ENCODE assay signal across 1 cellular context in the genomic region with DNA sequence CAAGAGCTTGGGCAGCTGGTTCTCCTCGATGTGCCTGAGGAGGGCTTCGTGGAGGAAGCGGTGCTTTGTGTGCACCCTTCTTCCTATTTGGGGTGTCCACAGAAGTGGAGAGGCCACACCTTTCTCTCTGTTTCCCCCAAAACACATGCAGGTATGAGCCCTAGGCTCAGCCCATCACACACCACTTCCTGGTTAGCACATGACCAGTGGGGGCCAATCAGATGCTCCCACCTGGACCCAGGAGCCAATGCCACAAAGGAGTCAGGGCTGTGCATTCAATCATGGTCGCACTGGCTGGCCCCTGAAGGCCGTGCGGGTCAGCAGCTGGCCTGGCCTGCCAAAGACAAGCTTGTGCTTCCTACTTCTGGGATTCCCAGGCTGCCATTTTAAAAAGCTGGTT.
A peak's percentile ranks its signal among the peaks of the same experiment; 100 is the strongest.
TF ChIP-seq lines count a peak whose summit lies in the region.

No MANE protein-coding gene starts in this region.

TF ChIP-seq in K562, 482 proteins besides CTCF, POLR2A, EP300 and RAD21 (continued from another document and continues in another):
- TF ChIP-seq RAD51 (IDR thresholded peaks at IDR 0.05; ENCODE audit: borderline replicate concordance, low read depth) (peak; percentile 76), REST (CRISPR knock-in tag; IDR thresholded peaks at IDR 0.05; ENCODE audit: low read depth) (no peak), E2F8 (IDR thresholded peaks at IDR 0.05; ENCODE audit: low read depth, partially characterized antibody) (no peak), RBFOX2 (IDR thresholded peaks at IDR 0.05; ENCODE audit: low read depth, low read length) (no peak), ZFP36 (IDR thresholded peaks at IDR 0.05; ENCODE audit: low read depth, low read length, partially characterized antibody) (peak; percentile 18), ZNF384 (IDR thresholded peaks at IDR 0.05; ENCODE audit: low read depth, low read length) (no peak), POLR3G (IDR thresholded peaks at IDR 0.05; ENCODE audit: extremely low read depth, insufficient read length, insufficient replicate concordance) (no peak), ZBTB17 (CRISPR knock-in tag; IDR thresholded peaks at IDR 0.05) (no peak), TCF15 (CRISPR knock-in tag; IDR thresholded peaks at IDR 0.05) (no peak), ELF2 (CRISPR knock-in tag; IDR thresholded peaks at IDR 0.05) (0 out of 2 replicates have a peak, but pooled peaks have one; percentile 41), ZNF165 (CRISPR knock-in tag; IDR thresholded peaks at IDR 0.05; ENCODE audit: borderline replicate concordance) (no peak), E2F3 (CRISPR knock-in tag; IDR thresholded peaks at IDR 0.05) (no peak), TSC22D4 (tag; IDR thresholded peaks at IDR 0.05) (no peak), NR4A1 (CRISPR knock-in tag; IDR thresholded peaks at IDR 0.05) (no peak), NR4A1 (tag; IDR thresholded peaks at IDR 0.05) (no peak), STAT5A (IDR thresholded peaks at IDR 0.05; ENCODE audit: borderline replicate concordance, low read length) (no peak), KLF1 (tag; IDR thresholded peaks at IDR 0.05) (no peak), ARID1B (IDR thresholded peaks at IDR 0.05) (no peak), NCOA4 (IDR thresholded peaks at IDR 0.05; ENCODE audit: partially characterized antibody) (no peak), DNMT1 (IDR thresholded peaks at IDR 0.05) (no peak), NCOA6 (IDR thresholded peaks at IDR 0.05) (no peak), ZNF280A (IDR thresholded peaks at IDR 0.05; ENCODE audit: low read depth, partially characterized antibody) (no peak), CBFA2T2 (conservative IDR thresholded peaks at IDR 0.05) (no peak), ZNF175 (CRISPR knock-in tag; IDR thresholded peaks at IDR 0.05; ENCODE audit: low read depth) (0 out of 2 replicates have a peak, but pooled peaks have one; percentile 28), BRCA1 (IDR thresholded peaks at IDR 0.05) (no peak), BRCA1 (CRISPR knock-in tag; IDR thresholded peaks at IDR 0.05) (no peak), MBD2 (IDR thresholded peaks at IDR 0.05; ENCODE audit: borderline replicate concordance, low read depth) (no peak), ZNF707 (CRISPR knock-in tag; conservative IDR thresholded peaks at IDR 0.05) (no peak), HNRNPUL1 (IDR thresholded peaks at IDR 0.05; ENCODE audit: low read length) (no peak), ZNF253 (CRISPR knock-in tag; conservative IDR thresholded peaks at IDR 0.05) (no peak), ZNF780A (CRISPR knock-in tag; IDR thresholded peaks at IDR 0.05) (no peak), SIN3A (IDR thresholded peaks at IDR 0.05; ENCODE audit: borderline replicate concordance in 2 of 2, control insufficient read depth in 1 of 2, low read depth in 2 of 2, low read length in 2 of 2) (no peak), HCFC1 (IDR thresholded peaks at IDR 0.05; ENCODE audit: low read depth, low read length) (no peak), ATF3 (IDR thresholded peaks at IDR 0.05) (no peak), ATF3 (CRISPR knock-in tag; conservative IDR thresholded peaks at IDR 0.05) (no peak), ZNF79 (CRISPR knock-in tag; IDR thresholded peaks at IDR 0.05; ENCODE audit: low read depth) (no peak), ZNF668 (CRISPR knock-in tag; IDR thresholded peaks at IDR 0.05) (no peak), ZBTB43 (CRISPR knock-in tag; IDR thresholded peaks at IDR 0.05) (no peak), FOS (IDR thresholded peaks at IDR 0.05; ENCODE audit: extremely low read depth, insufficient read length) (no peak), CBX3 (IDR thresholded peaks at IDR 0.05; ENCODE audit: borderline replicate concordance in 1 of 2, low read length in 2 of 2) (0 out of 3 replicates have a peak, but pooled peaks of 1 of the 2 experiments have one; percentile 10), CBFB (CRISPR knock-in tag; IDR thresholded peaks at IDR 0.05) (no peak), TCFL5 (CRISPR knock-in tag; conservative IDR thresholded peaks at IDR 0.05) (no peak), ZNF584 (CRISPR knock-in tag; IDR thresholded peaks at IDR 0.05; ENCODE audit: low read depth) (no peak), NCOR1 (IDR thresholded peaks at IDR 0.05) (no peak), USF2 (CRISPR knock-in tag; IDR thresholded peaks at IDR 0.05) (peak; percentile 84), SIN3B (IDR thresholded peaks at IDR 0.05; ENCODE audit: low read depth) (no peak), NFYB (IDR thresholded peaks at IDR 0.05; ENCODE audit: extremely low read depth, insufficient read length) (peak; percentile 9), ZNF592 (IDR thresholded peaks at IDR 0.05) (no peak), ZNF3 (CRISPR knock-in tag; IDR thresholded peaks at IDR 0.05) (no peak), CEBPG (CRISPR knock-in tag; IDR thresholded peaks at IDR 0.05) (no peak), CEBPG (tag; conservative IDR thresholded peaks at IDR 0.05 in 1 of 2, IDR thresholded peaks at IDR 0.05 in 1 of 2) (no peak)
- TF ChIP-seq, protein P1, sequence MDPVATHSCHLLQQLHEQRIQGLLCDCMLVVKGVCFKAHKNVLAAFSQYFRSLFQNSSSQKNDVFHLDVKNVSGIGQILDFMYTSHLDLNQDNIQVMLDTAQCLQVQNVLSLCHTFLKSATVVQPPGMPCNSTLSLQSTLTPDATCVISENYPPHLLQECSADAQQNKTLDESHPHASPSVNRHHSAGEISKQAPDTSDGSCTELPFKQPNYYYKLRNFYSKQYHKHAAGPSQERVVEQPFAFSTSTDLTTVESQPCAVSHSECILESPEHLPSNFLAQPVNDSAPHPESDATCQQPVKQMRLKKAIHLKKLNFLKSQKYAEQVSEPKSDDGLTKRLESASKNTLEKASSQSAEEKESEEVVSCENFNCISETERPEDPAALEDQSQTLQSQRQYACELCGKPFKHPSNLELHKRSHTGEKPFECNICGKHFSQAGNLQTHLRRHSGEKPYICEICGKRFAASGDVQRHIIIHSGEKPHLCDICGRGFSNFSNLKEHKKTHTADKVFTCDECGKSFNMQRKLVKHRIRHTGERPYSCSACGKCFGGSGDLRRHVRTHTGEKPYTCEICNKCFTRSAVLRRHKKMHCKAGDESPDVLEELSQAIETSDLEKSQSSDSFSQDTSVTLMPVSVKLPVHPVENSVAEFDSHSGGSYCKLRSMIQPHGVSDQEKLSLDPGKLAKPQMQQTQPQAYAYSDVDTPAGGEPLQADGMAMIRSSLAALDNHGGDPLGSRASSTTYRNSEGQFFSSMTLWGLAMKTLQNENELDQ (CRISPR knock-in tag; IDR thresholded peaks at IDR 0.05; ENCODE audit: borderline replicate concordance), result no peak
